ENCODE assay signal across 8 cellular contexts in genomic region chr10:117663750-117664149, GRCh38.
DNase-seq lines count a peak whose midpoint lies in the region; ATAC-seq and TF ChIP-seq lines count a peak whose summit lies in the region.

No MANE protein-coding gene starts in this region.

- peak; percentile 100 for ATAC-seq in GM19351 (IDR thresholded peaks at IDR 0.05; ENCODE audit: unreplicated experiment)
- ATAC-seq in HG03175 (IDR thresholded peaks at IDR 0.05; ENCODE audit: unreplicated experiment): peak; percentile 99

- H3K27me3 Mint-ChIP-seq in chondrocyte (ENCODE audit: low read depth): no peaks in the 10 kb centered on the region

- no peaks in the 10 kb centered on the region for H3K9me2 ChIP-seq in Karpas-422 (replicated peaks; ENCODE audit: insufficient read depth, low read length)

- DNase-seq in Daoy (ENCODE audit: low read depth): peak; percentile 54
- no peak for DNase-seq in chondrocyte (ENCODE audit: low spot score)
- DNase-seq in Karpas-422: no peak
- no peak for DNase-seq in stimulated activated naive CD4-positive, alpha-beta T cell (lab: John Stamatoyannopoulos, UW)
- no peak for DNase-seq in activated CD4-positive, alpha-beta T cell treated with anti-CD3 and anti-CD28 coated beads, Interleukin-2, amount 50 U/mL, for 48 hours
- DNase-seq in NCI-H1436 (lab: John Stamatoyannopoulos, UW): no peak

- H3K27ac Mint-ChIP-seq in chondrocyte (ENCODE audit: unreplicated experiment): peak overlapping the region; percentile 91

- H3K4me2 ChIP-seq in Karpas-422 (ENCODE audit: low read depth, low read length, poor library complexity, severe bottlenecking): no peak overlapping the region

- no peaks in the 10 kb centered on the region for H3K79me2 ChIP-seq in Karpas-422 (ENCODE audit: low read length)

- no peak overlapping the region for H3K4me3 ChIP-seq in Karpas-422 (ENCODE audit: low read length)

- no peak overlapping the region for H3K4me3 Mint-ChIP-seq in chondrocyte (ENCODE audit: unreplicated experiment)

- H2AFZ ChIP-seq in Karpas-422 (ENCODE audit: low read length): no peak overlapping the region

- no peak overlapping the region for H3K27ac ChIP-seq in Karpas-422 (ENCODE audit: low read length)

- no peaks in the 10 kb centered on the region for H3K27me3 ChIP-seq in Karpas-422 (ENCODE audit: low read length)

- H3K36me3 ChIP-seq in Karpas-422 (ENCODE audit: insufficient read depth, low read length): no peaks in the 10 kb centered on the region

- no peaks in the 10 kb centered on the region for H3K4me1 ChIP-seq in Karpas-422 (ENCODE audit: low read length)

- H3K4me1 Mint-ChIP-seq in chondrocyte (ENCODE audit: low read depth): peaks cover 17% of the 10 kb centered on the region

- H3K9me3 ChIP-seq in Karpas-422 (ENCODE audit: low read length): no peaks in the 10 kb centered on the region

- no peak overlapping the region for H3K9ac ChIP-seq in Karpas-422 (ENCODE audit: low read length)

- H4K20me1 ChIP-seq in Karpas-422 (ENCODE audit: insufficient read depth, low read depth, low read length): no peaks in the 10 kb centered on the region

- no peaks in the 10 kb centered on the region for H3K36me3 Mint-ChIP-seq in chondrocyte (ENCODE audit: low read depth)

- no peak for TF ChIP-seq CTCF in chondrocyte (IDR thresholded peaks at IDR 0.05)

- no peaks in the 10 kb centered on the region for H3K9me3 Mint-ChIP-seq in chondrocyte (ENCODE audit: low read depth)
